In the genomic region with DNA sequence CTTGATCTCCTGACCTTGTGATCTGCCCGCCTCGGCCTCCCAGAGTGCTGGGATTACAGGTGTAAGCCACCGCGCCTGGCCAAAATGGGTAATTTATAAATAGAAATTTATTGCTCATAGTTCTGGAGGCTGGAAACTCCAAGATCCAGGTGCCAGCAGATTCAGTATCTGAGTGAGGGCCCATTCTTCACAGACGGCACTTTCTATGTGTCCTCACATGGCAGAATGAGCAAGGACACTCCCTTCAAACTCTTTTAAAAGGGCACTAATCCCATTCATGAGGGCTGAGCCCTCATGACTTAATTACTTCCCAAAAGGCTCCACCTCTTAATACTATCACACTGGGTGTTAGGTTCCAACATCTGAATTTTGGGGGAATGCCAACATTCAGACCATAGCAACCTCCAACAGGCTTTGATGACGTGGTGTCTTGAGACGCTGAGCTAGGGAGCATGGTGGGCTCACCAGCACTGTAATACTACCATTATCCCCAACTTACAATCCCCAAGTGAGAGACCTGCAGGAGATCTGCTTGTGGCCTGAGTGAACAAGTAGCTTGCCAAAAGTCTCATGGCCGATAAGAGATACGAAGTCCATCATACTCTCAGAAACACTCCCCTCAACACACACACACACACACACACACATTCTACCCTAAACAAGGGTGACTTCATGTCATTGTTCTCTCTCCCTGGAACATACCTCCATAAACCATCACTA, we compare ENCODE assay signal across 19 cellular contexts. TPM values are rescaled to one million over a fixed set of nuclear protein-coding genes. Genes with fewer than 3 reads are reported as not detected.
DNase-seq lines count a peak whose midpoint lies in the region; FAIRE-seq and TF ChIP-seq lines count a peak whose summit lies in the region.
"Had no signal": no experiment of that assay in that cellular context is flagged by ENCODE, and none has a peak within 500 bp of the region (broad histone marks: within the 10 kb centered on the region; RNA-seq: fewer than 3 reads in every experiment).

No MANE protein-coding gene starts in this region.

- H2BK20ac ChIP-seq in H1 (ENCODE audit: low read length) = no peak overlapping the region

- H4K8ac ChIP-seq in H1 (ENCODE audit: extremely low read depth, insufficient read depth, low read length) = no peak overlapping the region

- WGBS in H1 (ENCODE audit: extremely low coverage in 1 of 2, insufficient coverage in 1 of 2, insufficient read length in 1 of 2, insufficient replicate concordance in 2 of 2, low coverage in 1 of 2, low lambda C conversion rate in 2 of 2, missing lambda C conversion rate in 1 of 2), 2 experiments = 93% methylated on average over 9 of the region's 9 CpGs; no CpG with 5 or more reads in 1 of the 2 experiments
- 87 to 92% methylated on average over 2 to 9 of the region's 9 CpGs for WGBS in transverse colon (ENCODE audit: low coverage in 1 of 2), 2 donors

- H4K91ac ChIP-seq in H1 (replicated peaks; ENCODE audit: insufficient read length, low read length) = no peak overlapping the region

- intact Hi-C loops in A673 (cut with micrococcal nuclease; ENCODE audit: unreplicated experiment) = no loop called here
- intact Hi-C loops in transverse colon (cut with DNase I; ENCODE audit: low total_unique reads) = no loop called here

- H3K79me1 ChIP-seq in H1 (ENCODE audit: low read depth, low read length) = peaks cover 14% of the 10 kb centered on the region

- no peak overlapping the region for H3K4me3 ChIP-seq in A673 (ENCODE audit: low read depth, low read length, poor library complexity, severe bottlenecking)
- no peak overlapping the region for H3K4me3 ChIP-seq in H1 (ENCODE audit: extremely low read depth in 1 of 4, insufficient read depth in 2 of 4, low read depth in 3 of 4, low read length in 4 of 4)
- no peak overlapping the region for H3K4me3 ChIP-seq in brain microvascular endothelial cell (ENCODE audit: low read depth, low read length)
- no peak overlapping the region for H3K4me3 ChIP-seq in transverse colon
- H3K4me3 ChIP-seq: BLaER1 treated with 17β-estradiol and CSF1 and Interleukin-3, amounts not matched to agents 10 nM and 100 nM; GM23248 had no signal

- no peak overlapping the region for H2BK120ac ChIP-seq in H1 (replicated peaks; ENCODE audit: low read depth, low read length)

- POLR2A ChIA-PET in A673 (lab: Charles Lee; ENCODE audit: low non-redundant PET) = no interaction called here
- POLR2A ChIA-PET in H1 (lab: Charles Lee; ENCODE audit: partially characterized antibody) = interaction anchor here (1.2 kb wide), 1 partner anchor 11 kb away, joined by 3 read pairs; no protein-coding TSS in a partner anchor

- H2BK12ac ChIP-seq in H1 (ENCODE audit: low read depth, low read length) = no peak overlapping the region

- no peak for TF ChIP-seq POLR2A in H1 (IDR thresholded peaks at IDR 0.05; ENCODE audit: control extremely low read depth in 1 of 2, low read depth in 2 of 2, low read length in 2 of 2)
- TF ChIP-seq POLR2A in transverse colon (IDR thresholded peaks at IDR 0.05) = no peak

- H2BK15ac ChIP-seq in H1 (ENCODE audit: low read length) = no peak overlapping the region

- peaks cover 0 to 8% of the 10 kb centered on the region in 2 experiments for H4K20me1 ChIP-seq in H1 (replicated peaks in 1 of 2; ENCODE audit: control insufficient read depth in 1 of 2, insufficient read depth in 2 of 2, low read length in 2 of 2)

- H2BK5ac ChIP-seq in H1 (ENCODE audit: low read depth, low read length) = no peak overlapping the region

- H2AFZ ChIP-seq in H1 (ENCODE audit: low read length) = no peak overlapping the region
- H2AFZ ChIP-seq: GM23248 had no signal

- H3K36me3 ChIP-seq in A673 (ENCODE audit: insufficient read depth, low read length, poor library complexity, severe bottlenecking) (no peaks in the 10 kb centered on the region), H1 (ENCODE audit: control insufficient read depth in 2 of 4, insufficient read depth in 4 of 4, low read length in 3 of 4) (no peaks in the 10 kb centered on the region), brain microvascular endothelial cell (replicated peaks) (no peaks in the 10 kb centered on the region), transverse colon (no peaks in the 10 kb centered on the region)
- H3K36me3 ChIP-seq: BLaER1 treated with 17β-estradiol and CSF1 and Interleukin-3, amounts not matched to agents 10 nM and 100 nM had no signal

- H3K14ac ChIP-seq in H1 (ENCODE audit: insufficient read length) = no peak overlapping the region

- H3K4me2 ChIP-seq in H1 (ENCODE audit: insufficient read depth in 1 of 2, low read depth in 2 of 2, low read length in 2 of 2) = no peak overlapping the region
- H3K4me2 ChIP-seq: BLaER1 treated with 17β-estradiol and CSF1 and Interleukin-3, amounts not matched to agents 10 nM and 100 nM; KMS-11; SK-N-SH had no signal

- no peak overlapping the region for H3K23ac ChIP-seq in H1 (ENCODE audit: insufficient read length)

- CTCF ChIA-PET in A673 (lab: Charles Lee) (no interaction called here), H1 (lab: Charles Lee; ENCODE audit: partially characterized antibody) (interaction anchor here (1.0 to 1.3 kb wide), 3 partner anchors 10 to 37 kb away, joined by 3 to 8 read pairs (median 4); no protein-coding TSS in a partner anchor)

- DNase-seq in A673 (ENCODE audit: low spot score) (peak; percentile 40), HTR-8/SVneo (ENCODE audit: insufficient read length, low spot score) (no peak), H1 (ENCODE audit: low read depth in 1 of 2, low spot score in 2 of 2) (no peak), mesenteric fat pad (ENCODE audit: low spot score) (peak; percentile 20), brain microvascular endothelial cell (no peak), transverse colon (no peak)
- no peak for DNase-seq in activated CD4-positive, alpha-beta T cell treated with anti-CD3 and anti-CD28 coated beads, Interleukin-2, amount 50 U/mL, for 4 hours
- DNase-seq: Calu3; CD8-positive, alpha-beta T cell; GM23248; NCI-H1417; NCI-H187 treated with DMSO at 0.1 percent for 48 hours; PC-3; RPMI8226; SHP77 treated with DMSO at 0.1 percent for 48 hours; SK-N-SH had no signal

- 0 out of 2 replicates have a peak overlapping the region, but pooled peaks have one; percentile 82 for H2AK5ac ChIP-seq in H1 (ENCODE audit: low read depth, low read length)

- TF ChIP-seq RAD21 in H1 (IDR thresholded peaks at IDR 0.05 in 1 of 2, conservative IDR thresholded peaks at IDR 0.05 in 1 of 2; ENCODE audit: low read depth in 2 of 2, low read length in 2 of 2) = no peak

- H3K4me1 ChIP-seq in A673 (ENCODE audit: insufficient read depth, low read length, poor library complexity, severe bottlenecking) (no peaks in the 10 kb centered on the region), H1 (replicated peaks in 1 of 4; ENCODE audit: control insufficient read depth in 3 of 4, insufficient read depth in 4 of 4, low read length in 3 of 4) (peaks cover 0 to 13% (median 2%) of the 10 kb centered on the region in 4 experiments; a peak in 5 of 7 replicates), transverse colon (peaks cover 0 to 26% (median 6%) of the 10 kb centered on the region in 4 donors)

- no peaks in the 10 kb centered on the region for H3K27me3 ChIP-seq in A673 (replicated peaks; ENCODE audit: insufficient read depth, low read depth, low read length, poor library complexity)
- no peaks in the 10 kb centered on the region for H3K27me3 ChIP-seq in H1 (replicated peaks in 1 of 4; ENCODE audit: control insufficient read depth in 3 of 4, extremely low read depth in 1 of 4, insufficient read depth in 3 of 4, low read length in 3 of 4)
- no peaks in the 10 kb centered on the region for H3K27me3 ChIP-seq in brain microvascular endothelial cell (replicated peaks)
- no peaks in the 10 kb centered on the region for H3K27me3 ChIP-seq in transverse colon
- H3K27me3 ChIP-seq: BLaER1 treated with 17β-estradiol and CSF1 and Interleukin-3, amounts not matched to agents 10 nM and 100 nM had no signal

- H3K18ac ChIP-seq in H1 (ENCODE audit: extremely low read depth, low read length) = no peak overlapping the region

- no peak for TF ChIP-seq EP300 in H1 (IDR thresholded peaks at IDR 0.05; ENCODE audit: borderline replicate concordance in 1 of 2, low read depth in 2 of 2, low read length in 2 of 2)
- no peak for TF ChIP-seq EP300 in transverse colon (IDR thresholded peaks at IDR 0.05; ENCODE audit: low read depth)

- no peak overlapping the region for H3K4ac ChIP-seq in H1 (replicated peaks; ENCODE audit: insufficient read length, low read depth, low read length)

- H3K27ac ChIP-seq in A673 (ENCODE audit: low read depth, low read length, poor library complexity, severe bottlenecking) (no peak overlapping the region), H1 (ENCODE audit: low read depth, low read length) (no peak overlapping the region), brain microvascular endothelial cell (no peak overlapping the region), transverse colon (no peak overlapping the region)
- H3K27ac ChIP-seq: BLaER1 treated with 17β-estradiol and CSF1 and Interleukin-3, amounts not matched to agents 10 nM and 100 nM; GM23248; KMS-11 had no signal

- peaks cover 0 to 56% of the 10 kb centered on the region in 2 experiments; a peak in 2 of 4 replicates for H3K79me2 ChIP-seq in H1 (ENCODE audit: control insufficient read depth in 1 of 2, insufficient read depth in 2 of 2, low read length in 2 of 2)

- H4K5ac ChIP-seq in H1 (ENCODE audit: insufficient read length, low read depth, low read length) = no peak overlapping the region

- peak; percentile 33 for FAIRE-seq in HTR-8/SVneo (lab: Jason Lieb, UNC)
- FAIRE-seq in H1 (lab: Jason Lieb, UNC) = no peak
- FAIRE-seq: GM12891 had no signal

- in situ Hi-C loops in brain microvascular endothelial cell (cut with HindIII; ENCODE audit: low pct_ligation_motif_present, low sequenced_read_pairs) (no loop called here), transverse colon (cut with MboI; ENCODE audit: low pct_ligation_motif_present in 1 of 4, low pct_unique_long_range_greater_than_20kb in 1 of 4, low sequenced_read_pairs in 3 of 4) (no loop called here)

- BruUV-seq in A673 (replicated peaks; lab: Mats Ljungman, UMichigan) = no TSS peak

- H3K9me3 ChIP-seq in A673 (ENCODE audit: low read depth, low read length, poor library complexity, severe bottlenecking) = no peaks in the 10 kb centered on the region
- no peaks in the 10 kb centered on the region for H3K9me3 ChIP-seq in H1 (ENCODE audit: insufficient read depth in 2 of 2, low read depth in 1 of 2, low read length in 1 of 2)
- H3K9me3 ChIP-seq in transverse colon = no peaks in the 10 kb centered on the region
- H3K9me3 ChIP-seq: BLaER1 treated with 17β-estradiol and CSF1 and Interleukin-3, amounts not matched to agents 10 nM and 100 nM; SK-N-SH had no signal

- H3K56ac ChIP-seq in H1 (replicated peaks; ENCODE audit: insufficient read length, low read depth, low read length) = no peak overlapping the region

- TF ChIP-seq CTCF in A673 (conservative IDR thresholded peaks at IDR 0.05; ENCODE audit: low read depth, low read length) (no peak), H1 (IDR thresholded peaks at IDR 0.05; ENCODE audit: control extremely low read depth in 1 of 3, insufficient read depth in 1 of 3, low read depth in 1 of 3, low read length in 3 of 3) (no peak), brain microvascular endothelial cell (IDR thresholded peaks at IDR 0.05; ENCODE audit: low read depth, low read length, missing control alignments) (no peak), transverse colon (IDR thresholded peaks at IDR 0.05) (no peak)

- H3K9ac ChIP-seq in H1 (replicated peaks in 1 of 4; ENCODE audit: extremely low read depth in 1 of 4, low read depth in 3 of 4, low read length in 3 of 4) = no peak overlapping the region
- H3K9ac ChIP-seq: BLaER1 treated with 17β-estradiol and CSF1 and Interleukin-3, amounts not matched to agents 10 nM and 100 nM; GM23248; KMS-11; SK-N-SH had no signal

- no peaks in the 10 kb centered on the region; the same call in 1 of the 2 replicates for H3K23me2 ChIP-seq in H1 (ENCODE audit: low read depth, low read length)

RNA-seq across cellular contexts. Expression of gene CMTM4, which starts 8.5 kb away (rescaled TPM):
- 30.3 and 37.7 TPM in 2 replicates for total RNA-seq in A673 (2021)
- 49.4 and 51.7 TPM in 2 replicates for total RNA-seq in H1 (2021; fragmentation: NEBNext Ultra II Directional; extraction: Animal tissue kit (Norgen Biotek cat#: 25700))
- 35.3 and 46.7 TPM in 2 replicates for polyA plus RNA-seq in H1 (2011; rRNA removed)
- polyA plus RNA-seq in H1 (2011; cell fraction: cytosol; rRNA removed) = 45.2 TPM
- polyA plus RNA-seq in H1 (2011; cell fraction: nucleus; rRNA removed) = 57.9 TPM
- polyA plus RNA-seq in H1 (2012, experiment 1 of 2) = 24.9 to 31.1 TPM (median 30.7 TPM) in 4 replicates
- polyA plus RNA-seq in H1 (2012, experiment 2 of 2) = 6.3 TPM
- polyA plus RNA-seq in H1 (2013, experiment 1 of 2) = 21.7 TPM
- 24.2 TPM for polyA plus RNA-seq in H1 (2013, experiment 2 of 2)
- 78.5 and 82.0 TPM in 2 replicates for polyA minus RNA-seq in H1 (2011; rRNA and poly(A)+ RNA removed)
- 50.3 TPM for polyA minus RNA-seq in H1 (2011; cell fraction: cytosol; rRNA and poly(A)+ RNA removed)
- polyA minus RNA-seq in H1 (2011; cell fraction: nucleus; rRNA and poly(A)+ RNA removed) = 41.4 TPM
- total RNA-seq in mesenteric fat pad = 17.9 TPM
- total RNA-seq in transverse colon = 100 to 1,000 TPM in 3 of 4 donors, 10 to 100 TPM in 1; 77.0 to 167 (median 163) TPM

Comparison
In these comparisons a context has a peak if more than half of its experiments do, and no peak if none do; other contexts are left out.
1. DNase-seq: peak in A673 (single experiment) and mesenteric fat pad (single experiment); none in HTR-8/SVneo (single experiment), H1 (0 of 2), brain microvascular endothelial cell (single experiment), activated CD4-positive, alpha-beta T cell treated with anti-CD3 and anti-CD28 coated beads, Interleukin-2, amount 50 U/mL, for 4 hours (0 of 2) and transverse colon (single experiment).